17 cellular contexts compared by ENCODE assay signal in genomic region chr12:106308611-106309010, GRCh38. TPM values are rescaled to one million over a fixed set of nuclear protein-coding genes. Genes with fewer than 3 reads are reported as not detected.
DNase-seq lines count a peak whose midpoint lies in the region; ATAC-seq and TF ChIP-seq lines count a peak whose summit lies in the region.
"Had no signal": no experiment of that assay in that cellular context is flagged by ENCODE, and none has a peak within 500 bp of the region (broad histone marks: within the 10 kb centered on the region; RNA-seq: fewer than 3 reads in every experiment).

No MANE protein-coding gene starts in this region.

- H3K4me3 Mint-ChIP-seq in CD4-positive, CD25-positive, alpha-beta regulatory T cell: peak overlapping the region in 2 of 4 donors; percentile 12 to 82
- H3K4me3 Mint-ChIP-seq in Calu3 (ENCODE audit: low read depth, unreplicated experiment): peak overlapping the region; percentile 33
- H3K4me3 Mint-ChIP-seq: activated CD4-positive, alpha-beta T cell treated with anti-CD3 and anti-CD28 coated beads, Interleukin-2, amount 10 ng/mL, durations not matched to agents 24 days and 14 days; GM23338; neural crest cell; type B pancreatic cell had no signal

- no peaks in the 10 kb centered on the region for H3K9me3 ChIP-seq in CD4-positive, CD25-positive, alpha-beta regulatory T cell (ENCODE audit: control insufficient read depth in 2 of 2, low read length in 2 of 2)
- H3K9me3 ChIP-seq in psoas muscle: no peaks in the 10 kb centered on the region

- peaks cover 1% of the 10 kb centered on the region for H3K27me3 Mint-ChIP-seq in CD4-positive, CD25-positive, alpha-beta regulatory T cell
- no peaks in the 10 kb centered on the region for H3K27me3 Mint-ChIP-seq in Calu3 (ENCODE audit: unreplicated experiment)
- H3K27me3 Mint-ChIP-seq: activated CD4-positive, alpha-beta T cell treated with anti-CD3 and anti-CD28 coated beads, Interleukin-2, amount 10 ng/mL, durations not matched to agents 24 days and 14 days; type B pancreatic cell had no signal

- CTCF ChIA-PET in Calu3 (lab: Charles Lee): no interaction called here

- no peak overlapping the region for H3K27ac ChIP-seq in CD4-positive, CD25-positive, alpha-beta regulatory T cell (ENCODE audit: insufficient read depth, low read length, poor library complexity, severe bottlenecking)
- peak overlapping the region; percentile 97 for H3K27ac ChIP-seq in psoas muscle
- H3K27ac ChIP-seq: RWPE1 had no signal

- peak overlapping the region; percentile 14 for H3K4me3 ChIP-seq in CD4-positive, CD25-positive, alpha-beta regulatory T cell (ENCODE audit: low read depth, low read length)
- H3K4me3 ChIP-seq in psoas muscle: no peak overlapping the region
- H3K4me3 ChIP-seq: GM23338 had no signal

- 39 to 55% (median 40%) methylated on average over 3 of the region's 3 CpGs for WGBS in psoas muscle, 3 donors

- peaks cover 11% of the 10 kb centered on the region for H3K36me3 Mint-ChIP-seq in CD4-positive, CD25-positive, alpha-beta regulatory T cell
- peaks cover 7% of the 10 kb centered on the region for H3K36me3 Mint-ChIP-seq in Calu3 (ENCODE audit: insufficient read depth, unreplicated experiment)

- no peak for DNase-seq in CD4-positive, CD25-positive, alpha-beta regulatory T cell
- no peak for DNase-seq in Calu3
- DNase-seq in left cardiac atrium: no peak
- no peak for DNase-seq in psoas muscle
- no peak for DNase-seq in stimulated activated CD4-positive, alpha-beta T cell treated with anti-CD3 and anti-CD28 coated beads, Interleukin-4, amount 100 ng/mL, for 1 hour
- DNase-seq in stimulated activated naive CD4-positive, alpha-beta T cell (lab: John Stamatoyannopoulos, UW): no peak
- DNase-seq: activated CD4-positive, alpha-beta T cell treated with anti-CD3 and anti-CD28 coated beads, Interleukin-2, amount 10 ng/mL, durations not matched to agents 24 days and 14 days; activated CD8-positive, alpha-beta memory T cell treated with anti-CD3 and anti-CD28 coated beads, Interleukin-2, amount 50 U/mL, for 48 hours; activated naive CD4-positive, alpha-beta T cell treated with Interleukin-2 at 50 U/mL for 16 hours; Karpas-422; NCI-H1092; NCI-H2081 treated with DMSO at 0.1 percent for 48 hours had no signal

- peaks cover 47 to 89% (median 73%) of the 10 kb centered on the region in 4 donors for H3K4me1 Mint-ChIP-seq in CD4-positive, CD25-positive, alpha-beta regulatory T cell
- peaks cover 57% of the 10 kb centered on the region for H3K4me1 Mint-ChIP-seq in Calu3 (ENCODE audit: low read depth, unreplicated experiment)

- no peaks in the 10 kb centered on the region for H3K9me3 Mint-ChIP-seq in CD4-positive, CD25-positive, alpha-beta regulatory T cell
- no peaks in the 10 kb centered on the region for H3K9me3 Mint-ChIP-seq in Calu3 (ENCODE audit: low read depth, unreplicated experiment)
- H3K9me3 Mint-ChIP-seq: activated CD4-positive, alpha-beta T cell treated with anti-CD3 and anti-CD28 coated beads, Interleukin-2, amount 10 ng/mL, durations not matched to agents 24 days and 14 days; GM23338; neural crest cell; type B pancreatic cell had no signal

- no peak for TF ChIP-seq CTCF in Calu3 (IDR thresholded peaks at IDR 0.05; ENCODE audit: unreplicated experiment)
- no peak for TF ChIP-seq CTCF in psoas muscle (IDR thresholded peaks at IDR 0.05)

- H3K36me3 ChIP-seq in CD4-positive, CD25-positive, alpha-beta regulatory T cell (ENCODE audit: control insufficient read depth, insufficient read depth, low read length): peaks cover 52% of the 10 kb centered on the region
- peaks cover 0 to 30% of the 10 kb centered on the region in 2 donors for H3K36me3 ChIP-seq in psoas muscle (ENCODE audit: insufficient read depth in 1 of 2, low read depth in 1 of 2)

- H3K27ac Mint-ChIP-seq in CD4-positive, CD25-positive, alpha-beta regulatory T cell: peak overlapping the region; percentile 4 to 95 (median 57)
- no peak overlapping the region for H3K27ac Mint-ChIP-seq in Calu3 (ENCODE audit: unreplicated experiment)
- H3K27ac Mint-ChIP-seq: activated CD4-positive, alpha-beta T cell treated with anti-CD3 and anti-CD28 coated beads, Interleukin-2, amount 10 ng/mL, durations not matched to agents 24 days and 14 days; GM23338; type B pancreatic cell had no signal

- BruUV-seq in Calu3 (replicated peaks; lab: Mats Ljungman, UMichigan): no TSS peak

- H3K27me3 ChIP-seq in CD4-positive, CD25-positive, alpha-beta regulatory T cell (ENCODE audit: control insufficient read depth, insufficient read depth, low read length): no peaks in the 10 kb centered on the region
- H3K27me3 ChIP-seq in psoas muscle (ENCODE audit: insufficient read depth in 3 of 3, low read length in 2 of 3): no peaks in the 10 kb centered on the region

- peaks cover 47% of the 10 kb centered on the region for H3K4me1 ChIP-seq in CD4-positive, CD25-positive, alpha-beta regulatory T cell (ENCODE audit: control insufficient read depth, insufficient read depth, low read length, poor library complexity, severe bottlenecking)
- peaks cover 87% of the 10 kb centered on the region for H3K4me1 ChIP-seq in psoas muscle

- intact Hi-C loops in Calu3 (cut with micrococcal nuclease; ENCODE audit: unreplicated experiment): loop anchor here (2.0 to 5.0 kb wide), 2 partner anchors 34 to 61 kb away; partner anchors contain the start of gene CKAP4
- intact Hi-C loops in left cardiac atrium (cut with DNase I): no loop called here
- intact Hi-C loops in psoas muscle (cut with DNase I): loop anchor here (5.0 kb wide), 2 partner anchors 34 to 49 kb away; partner anchors contain the start of gene POLR3B (in 1 of the 2)

- ATAC-seq in CD4-positive, CD25-positive, alpha-beta regulatory T cell (ENCODE audit: low read depth in 2 of 2): no peak
- peak; percentile 24 to 56 for ATAC-seq in left cardiac atrium
- peak; percentile 65 to 82 (median 70) for ATAC-seq in psoas muscle
- no peak for ATAC-seq in HG02852 (IDR thresholded peaks at IDR 0.05; ENCODE audit: unreplicated experiment)
- ATAC-seq: GM23338 had no signal

RNA-seq across cellular contexts. Expression of gene TCP11L2, which starts 6.1 kb away (rescaled TPM):
- total RNA-seq in CD4-positive, CD25-positive, alpha-beta regulatory T cell: 153 TPM
- 10 to 100 TPM; 46.0 to 65.9 (median 64.6) TPM for polyA plus RNA-seq in CD4-positive, CD25-positive, alpha-beta regulatory T cell
- 30.7 and 37.7 TPM in 2 replicates for total RNA-seq in Calu3 (2022)
- 10 to 100 TPM; 41.5 to 52.5 TPM for total RNA-seq in left cardiac atrium
- total RNA-seq in psoas muscle: 10 to 100 TPM; 26.7 to 63.1 (median 39.0) TPM
- polyA plus RNA-seq in psoas muscle: 10 to 100 TPM in 2 of 3 donors, 1 to 10 TPM in 1; 3.9 to 26.0 (median 15.2) TPM

RNA-seq across cellular contexts. Expression of gene POLR3B, which starts 48.9 kb away (rescaled TPM):
- 5.2 TPM for total RNA-seq in CD4-positive, CD25-positive, alpha-beta regulatory T cell
- 1 to 10 TPM; 3.4 to 5.7 (median 4.6) TPM for polyA plus RNA-seq in CD4-positive, CD25-positive, alpha-beta regulatory T cell
- total RNA-seq in Calu3 (2022) (13.6 and 13.9 TPM in 2 replicates), left cardiac atrium (1 to 10 TPM; 6.6 to 7.5 TPM), psoas muscle (10 to 100 TPM in 1 of 4 donors, 1 to 10 TPM in 3; 4.3 to 14.0 (median 8.4) TPM)
- 1 to 10 TPM; 3.6 to 6.7 (median 5.3) TPM for polyA plus RNA-seq in psoas muscle

Comparison
In these comparisons a context has a peak if more than half of its experiments do, and no peak if none do; other contexts are left out.
1. ATAC-seq: peak in left cardiac atrium (2 of 2) and psoas muscle (4 of 4); none in CD4-positive, CD25-positive, alpha-beta regulatory T cell (0 of 2) and HG02852 (single experiment).
2. intact Hi-C loops: an anchor here in Calu3 (2.0 to 5.0 kb wide) and psoas muscle (5.0 kb wide); none called in left cardiac atrium.